Comparison of ENCODE assay signal across 12 cellular contexts in the genomic region with DNA sequence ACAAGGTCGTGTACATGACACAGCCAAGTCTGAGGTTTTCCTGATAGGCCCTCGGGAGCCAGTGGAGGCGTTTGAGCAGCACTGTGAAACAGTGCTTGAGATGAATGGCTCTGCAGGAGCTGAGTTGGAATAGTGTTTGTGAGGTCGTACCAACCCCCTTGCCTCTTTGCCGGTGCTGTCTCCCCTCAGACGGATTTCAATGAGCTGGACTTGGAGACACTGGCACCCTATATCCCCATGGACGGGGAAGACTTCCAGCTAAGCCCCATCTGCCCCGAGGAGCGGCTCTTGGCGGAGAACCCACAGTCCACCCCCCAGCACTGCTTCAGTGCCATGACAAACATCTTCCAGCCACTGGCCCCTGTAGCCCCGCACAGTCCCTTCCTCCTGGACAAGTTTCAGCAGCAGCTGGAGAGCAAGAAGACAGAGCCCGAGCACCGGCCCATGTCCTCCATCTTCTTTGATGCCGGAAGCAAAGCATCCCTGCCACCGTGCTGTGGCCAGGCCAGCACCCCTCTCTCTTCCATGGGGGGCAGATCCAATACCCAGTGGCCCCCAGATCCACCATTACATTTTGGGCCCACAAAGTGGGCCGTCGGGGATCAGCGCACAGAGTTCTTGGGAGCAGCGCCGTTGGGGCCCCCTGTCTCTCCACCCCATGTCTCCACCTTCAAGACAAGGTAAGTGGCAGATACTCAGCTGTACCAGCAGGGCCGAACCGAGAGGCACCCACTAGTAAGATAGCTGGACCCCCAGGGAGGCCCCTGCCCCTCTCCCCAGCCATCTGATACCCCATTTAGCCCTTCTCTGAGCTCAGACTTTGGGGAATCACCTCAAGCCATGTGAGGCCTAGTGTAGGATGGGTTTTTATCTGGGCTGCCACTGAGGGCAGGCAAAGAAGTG.
"Had no signal": no experiment of that assay in that cellular context is flagged by ENCODE, and none has a peak within 500 bp of the region (broad histone marks: within the 10 kb centered on the region; RNA-seq: fewer than 3 reads in every experiment).

No MANE protein-coding gene starts in this region.

- H3K4me1 ChIP-seq: pancreas, thyroid gland had no signal

- H3K9me3 Mint-ChIP-seq: activated CD4-positive, alpha-beta memory T cell treated with anti-CD3 and anti-CD28 coated beads for 36 hours; T-cell had no signal

- DNase-seq: activated CD4-positive, alpha-beta memory T cell treated with anti-CD3 and anti-CD28 coated beads for 36 hours; activated naive CD4-positive, alpha-beta T cell treated with anti-CD3 and anti-CD28 coated beads, Interleukin-2, amount 50 U/mL, for 16 hours; activated T-cell treated with anti-CD3 and anti-CD28 coated beads for 4 hours; brain microvascular endothelial cell; heart left ventricle; left ventricle myocardium superior; pancreas; stimulated activated CD4-positive, alpha-beta T cell treated with anti-CD3 and anti-CD28 coated beads, Interleukin-4, amount 100 ng/mL, for 24 hours; T-cell; T1000; thyroid gland had no signal

- H3K4me1 Mint-ChIP-seq: T-cell had no signal

- H3K4me3 Mint-ChIP-seq: activated CD4-positive, alpha-beta memory T cell treated with anti-CD3 and anti-CD28 coated beads for 36 hours; T-cell had no signal

- H3K36me3 Mint-ChIP-seq: T-cell had no signal

- H3K27ac Mint-ChIP-seq: activated CD4-positive, alpha-beta memory T cell treated with anti-CD3 and anti-CD28 coated beads for 36 hours; T-cell had no signal

- H3K4me3 ChIP-seq: heart left ventricle, pancreas, SK-N-MC, thyroid gland had no signal

- ATAC-seq: left ventricle myocardium superior, pancreas, T-cell had no signal

- H3K27me3 ChIP-seq: brain microvascular endothelial cell, heart left ventricle, pancreas, thyroid gland had no signal

- H3K9me3 ChIP-seq: heart left ventricle, pancreas, thyroid gland had no signal

- H3K27ac ChIP-seq: brain microvascular endothelial cell, pancreas, SK-N-MC, thyroid gland had no signal
